In genomic region chr17:57783338-57783742, GRCh38 we compare ENCODE assay signal across 8 cellular contexts. TPM values are rescaled to one million over a fixed set of nuclear protein-coding genes. Genes with fewer than 3 reads are reported as not detected.
DNase-seq lines count a peak whose midpoint lies in the region; ATAC-seq lines count a peak whose summit lies in the region.

No MANE protein-coding gene starts in this region.

- DNase-seq in 8988T (peak; percentile 47), GM19240 (ENCODE audit: insufficient read length, low spot score) (peak; percentile 29), NCI-H345 treated with DMSO at 0.1 percent for 48 hours (lab: John Stamatoyannopoulos, UW; ENCODE audit: unreplicated experiment) (peak; percentile 68), left lobe of liver (ENCODE audit: low spot score) (peak; percentile 54)
- DNase-seq in activated CD4-positive, CD25-positive, alpha-beta regulatory T cell treated with anti-CD3 and anti-CD28 coated beads, Interleukin-2, amount 50 U/mL, for 72 hours, result peak; percentile 86
- DNase-seq in central memory CD4-positive, alpha-beta T cell, result peak; percentile 55
- peak; percentile 31 to 61 (median 34) for DNase-seq in stimulated activated CD4-positive, alpha-beta T cell treated with anti-CD3 and anti-CD28 coated beads, TNF-alpha, amount 100 ng/mL, for 1 hour (ENCODE audit: low read depth in 3 of 3, low spot score in 1 of 3)

- ATAC-seq in left lobe of liver (peak; percentile 87), HG03457 (IDR thresholded peaks at IDR 0.05; ENCODE audit: unreplicated experiment) (no peak)

RNA-seq across cellular contexts. Expression of gene CCDC182, which starts 38.2 kb away (rescaled TPM):
- total RNA-seq in left lobe of liver, result not detected

Comparison
In these comparisons a context has a peak if more than half of its experiments do, and no peak if none do; other contexts are left out.
1. DNase-seq: peak in every context shown above with its lines; median percentile 86 in activated CD4-positive, CD25-positive, alpha-beta regulatory T cell treated with anti-CD3 and anti-CD28 coated beads, Interleukin-2, amount 50 U/mL, for 72 hours; 68 in NCI-H345 treated with DMSO at 0.1 percent for 48 hours; 55 in central memory CD4-positive, alpha-beta T cell; 54 in left lobe of liver; 47 in 8988T; 34 in stimulated activated CD4-positive, alpha-beta T cell treated with anti-CD3 and anti-CD28 coated beads, TNF-alpha, amount 100 ng/mL, for 1 hour; 29 in GM19240.